In the genomic region with DNA sequence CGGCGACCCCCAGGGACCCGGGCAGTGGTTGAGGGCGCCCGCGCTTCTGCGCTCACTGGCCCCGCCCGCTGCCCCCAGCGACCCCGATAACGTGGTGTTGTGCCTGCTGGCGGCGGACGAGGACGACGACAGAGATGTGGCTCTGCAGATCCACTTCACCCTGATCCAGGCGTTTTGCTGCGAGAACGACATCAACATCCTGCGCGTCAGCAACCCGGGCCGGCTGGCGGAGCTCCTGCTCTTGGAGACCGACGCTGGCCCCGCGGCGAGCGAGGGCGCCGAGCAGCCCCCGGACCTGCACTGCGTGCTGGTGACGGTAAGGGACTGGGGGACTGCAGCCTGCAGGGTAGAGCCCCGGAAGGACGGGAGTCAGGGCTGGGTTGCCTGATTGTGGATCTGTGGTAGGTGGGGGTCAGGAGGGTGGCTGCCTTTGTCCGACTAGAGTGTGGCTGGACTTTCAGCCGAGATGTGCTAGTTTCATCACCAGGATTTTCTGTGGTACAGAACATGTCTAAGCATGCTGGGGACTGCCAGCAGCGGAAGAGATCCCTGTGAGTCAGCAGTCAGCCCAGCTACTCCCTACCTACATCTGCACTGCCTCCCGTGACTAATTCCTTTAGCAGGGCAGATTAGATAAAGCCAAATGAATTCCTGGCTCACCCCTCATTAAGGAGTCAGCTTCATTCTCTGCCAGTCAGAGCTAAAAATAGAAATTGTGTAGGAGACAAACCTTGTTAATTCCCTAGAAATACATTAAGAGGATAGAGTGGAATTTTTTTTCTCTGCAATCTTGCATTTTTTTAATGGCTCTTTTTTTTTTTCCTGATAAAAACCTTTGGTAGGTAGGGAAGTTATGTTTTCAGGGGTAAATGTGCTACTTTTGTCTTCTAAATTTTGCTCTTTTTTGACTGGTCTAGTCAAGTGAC, we compare ENCODE assay signal across 8 cellular contexts. TPM values are rescaled to one million over a fixed set of nuclear protein-coding genes. Genes with fewer than 3 reads are reported as not detected.
DNase-seq lines count a peak whose midpoint lies in the region; ATAC-seq and TF ChIP-seq lines count a peak whose summit lies in the region.

No MANE protein-coding gene starts in this region.

- dilution Hi-C loops in mammary epithelial cell (cut with HindIII; ENCODE audit: low sequenced_read_pairs), result no loop called here

- TF ChIP-seq CTCF in VCaP (conservative IDR thresholded peaks at IDR 0.05) (no peak; the same call in 1 of the 2 replicates), mammary epithelial cell (conservative IDR thresholded peaks at IDR 0.05 in 1 of 2, IDR thresholded peaks at IDR 0.05 in 1 of 2; ENCODE audit: extremely low read depth in 1 of 2, insufficient read depth in 1 of 2, low read depth in 1 of 2, low read length in 2 of 2) (no peak)

- intact Hi-C loops in mammary epithelial cell (cut with micrococcal nuclease), result loop anchor here (1.0 to 2.0 kb wide), 5 partner anchors 68 to 151 kb away; partner anchors contain the start of gene GNG12

- 3% methylated on average over 5 of the region's 42 CpGs for WGBS in mammary epithelial cell (ENCODE audit: low coverage, missing lambda C conversion rate)

- H3K9me3 ChIP-seq in mammary epithelial cell (replicated peaks; ENCODE audit: insufficient read depth, low read length), result no peaks in the 10 kb centered on the region

- H3K27ac Mint-ChIP-seq in immature natural killer cell, result peak overlapping the region; percentile 78 to 92 (median 88)

- no peaks in the 10 kb centered on the region for H3K9me3 Mint-ChIP-seq in immature natural killer cell

- peak overlapping the region; percentile 92 to 98 (median 94) for H3K4me3 Mint-ChIP-seq in immature natural killer cell

- peak; percentile 45 for TF ChIP-seq POLR2A in GM18526 (IDR thresholded peaks at IDR 0.05; ENCODE audit: extremely low read depth, insufficient read length)

- CTCF ChIA-PET in mammary epithelial cell (lab: Charles Lee; ENCODE audit: low non-redundant PET), result interaction anchor here (1.1 kb wide), 1 partner anchor 151 kb away, joined by 4 read pairs; no protein-coding TSS in a partner anchor

- in situ Hi-C loops in mammary epithelial cell (cut with MboI; ENCODE audit: low sequenced_read_pairs in 2 of 2), result loop anchor here in 1 of 2 donors (5.0 kb wide), 1 partner anchor 66 kb away; no protein-coding TSS in a partner anchor

- H3K27ac ChIP-seq in ACC112 (ENCODE audit: low read depth, low read length) (peak overlapping the region; percentile 82), VCaP (peak overlapping the region; percentile 95), mammary epithelial cell (ENCODE audit: insufficient read depth, low read depth, low read length) (peak overlapping the region; percentile 96), skin epidermis (peak overlapping the region; percentile 65 to 99 (median 96))

- H3K79me2 ChIP-seq in ACC112 (ENCODE audit: control insufficient read depth, insufficient read depth, low read length, unreplicated experiment) (peaks cover 20% of the 10 kb centered on the region), mammary epithelial cell (ENCODE audit: insufficient read depth, low read length) (peaks cover 35% of the 10 kb centered on the region)

- H3K9ac ChIP-seq in mammary epithelial cell (ENCODE audit: insufficient read depth, low read length), result peak overlapping the region; percentile 98

- H3K4me1 ChIP-seq in ACC112 (ENCODE audit: control insufficient read depth, insufficient read depth, low read length, unreplicated experiment) (peaks cover 38% of the 10 kb centered on the region), mammary epithelial cell (ENCODE audit: insufficient read depth, low read length) (peaks cover 26% of the 10 kb centered on the region)

- H3K4me2 ChIP-seq in mammary epithelial cell (ENCODE audit: insufficient read depth, low read depth, low read length), result peak overlapping the region; percentile 79

- H3K36me3 ChIP-seq in ACC112 (ENCODE audit: insufficient read depth, low read length) (peaks cover 16% of the 10 kb centered on the region), mammary epithelial cell (ENCODE audit: insufficient read depth, low read length) (peaks cover 19% of the 10 kb centered on the region)

- H3K4me3 ChIP-seq in ACC112 (ENCODE audit: low read depth, low read length) (peak overlapping the region; percentile 82), mammary epithelial cell (replicated peaks in 1 of 3; ENCODE audit: insufficient read depth in 1 of 3, low read depth in 2 of 3, low read length in 3 of 3) (peak overlapping the region; percentile 78 to 96 (median 79)), skin epidermis (peak overlapping the region; percentile 73 to 97 (median 85))

- ATAC-seq in HG03066 (IDR thresholded peaks at IDR 0.05; ENCODE audit: low read depth, unreplicated experiment), result peak; percentile 25

- peaks cover 20 to 24% of the 10 kb centered on the region in 2 donors for H3K4me1 Mint-ChIP-seq in immature natural killer cell

- H3K27me3 ChIP-seq in ACC112 (ENCODE audit: insufficient read depth, low read length) (no peaks in the 10 kb centered on the region), mammary epithelial cell (ENCODE audit: insufficient read depth, low read length) (no peaks in the 10 kb centered on the region)

- H3K36me3 Mint-ChIP-seq in immature natural killer cell, result peaks cover 5 to 12% (median 6%) of the 10 kb centered on the region in 3 donors

- H4K20me1 ChIP-seq in mammary epithelial cell (ENCODE audit: insufficient read depth, low read length), result no peaks in the 10 kb centered on the region

- BruUV-seq in mammary epithelial cell (replicated peaks; lab: Mats Ljungman, UMichigan), result TSS peak; percentile 52

- DNase-seq in NCI-H2171 (lab: John Stamatoyannopoulos, UW), result peak; percentile 77
- DNase-seq in mammary epithelial cell, result peak; percentile 94
- DNase-seq in immature natural killer cell, result peak; percentile 67 to 72 (median 71)

- H2AFZ ChIP-seq in ACC112 (ENCODE audit: low read length, unreplicated experiment) (no peak overlapping the region), mammary epithelial cell (ENCODE audit: low read depth, low read length) (no peak overlapping the region)

- H3K27me3 Mint-ChIP-seq in immature natural killer cell (ENCODE audit: low read depth in 3 of 3), result peaks cover 3 to 11% (median 3%) of the 10 kb centered on the region in 3 donors

RNA-seq across cellular contexts. Expression of gene GADD45A, which starts 1.5 kb away (rescaled TPM):
- total RNA-seq in mammary epithelial cell, result 100 to 1,000 TPM; 119 to 371 TPM
- 75.5 TPM for polyA plus RNA-seq in mammary epithelial cell
- 27.2 TPM for polyA minus RNA-seq in mammary epithelial cell
- 10 to 100 TPM; 14.3 to 21.6 (median 18.5) TPM for polyA plus RNA-seq in immature natural killer cell

Comparison
In these comparisons a context has a peak if more than half of its experiments do, and no peak if none do; other contexts are left out.
1. Peak in every context shown above with its lines: DNase-seq, ATAC-seq, H3K4me3 ChIP-seq and H3K27ac ChIP-seq.